Comparison of ENCODE assay signal across 32 cellular contexts in the genomic region with DNA sequence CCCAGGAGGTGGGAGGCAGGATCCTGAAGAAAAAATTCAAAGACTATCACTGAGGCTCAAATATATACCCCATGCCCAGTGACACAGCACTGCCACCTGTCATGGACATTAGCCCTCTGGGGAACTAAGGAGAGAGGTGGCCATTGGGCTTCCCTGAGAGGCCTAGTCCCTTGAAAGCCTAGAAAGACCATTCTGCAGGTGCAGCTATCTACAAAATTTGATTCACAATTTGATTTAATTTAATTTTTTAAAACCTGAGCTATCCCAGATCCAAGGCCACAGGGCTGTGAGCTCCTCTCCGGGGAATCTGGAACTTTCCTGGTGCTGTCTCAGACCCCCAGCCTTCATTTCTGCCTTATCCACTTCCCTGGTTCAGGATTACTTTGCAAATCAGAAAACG.
"Had no signal": no experiment of that assay in that cellular context is flagged by ENCODE, and none has a peak within 500 bp of the region (broad histone marks: within the 10 kb centered on the region; RNA-seq: fewer than 3 reads in every experiment).

No MANE protein-coding gene starts in this region.

- DNase-seq: activated B cell treated with CpG ODN at 0.5 μM for 24 hours; activated CD4-positive, alpha-beta memory T cell treated with anti-CD3 and anti-CD28 coated beads for 36 hours; activated CD4-positive, alpha-beta T cell treated with anti-CD3 and anti-CD28 coated beads for 4 hours; activated CD4-positive, alpha-beta T cell treated with anti-CD3 and anti-CD28 coated beads, Interleukin-2, amount 10 ng/mL, durations not matched to agents 24 days and 14 days; activated CD4-positive, alpha-beta T cell treated with anti-CD3 and anti-CD28 coated beads, Interleukin-2, amount 50 U/mL, for 1 hour; activated CD4-positive, alpha-beta T cell treated with anti-CD3 and anti-CD28 coated beads, Interleukin-2, amount 50 U/mL, for 4 hours; activated CD4-positive, CD25-positive, alpha-beta regulatory T cell treated with anti-CD3 and anti-CD28 coated beads, Interleukin-2, amount 50 U/mL, for 72 hours; activated CD8-positive, alpha-beta memory T cell treated with anti-CD3 and anti-CD28 coated beads, Interleukin-2, amount 50 U/mL, for 4 hours; activated CD8-positive, alpha-beta T cell treated with anti-CD3 and anti-CD28 coated beads for 36 hours; activated effector memory CD4-positive, alpha-beta T cell treated with anti-CD3 and anti-CD28 coated beads, Interleukin-2, amount 50 U/mL, for 16 hours; activated gamma-delta T cell treated with Interleukin-2 at 50 U/mL for 16 hours; activated naive CD4-positive, alpha-beta T cell; activated naive CD4-positive, alpha-beta T cell treated with anti-CD3 and anti-CD28 coated beads for 36 hours; activated naive CD4-positive, alpha-beta T cell treated with anti-CD3 and anti-CD28 coated beads, Interleukin-2, amount 50 U/mL, for 16 hours; activated naive CD8-positive, alpha-beta T cell treated with anti-CD3 and anti-CD28 coated beads for 36 hours; activated T-cell treated with anti-CD3 and anti-CD28 coated beads for 4 hours; activated T-cell treated with anti-CD3 and anti-CD28 coated beads, Interleukin-2, amount 50 U/mL, for 1 hour; activated T-cell treated with anti-CD3 and anti-CD28 coated beads, Interleukin-2, amount 50 U/mL, for 4 hours; activated T-cell treated with anti-CD3 and anti-CD28 coated beads, Interleukin-2, amount 50 U/mL, for 72 hours; adrenal gland; amniotic stem cell; aorta; body of pancreas; brain microvascular endothelial cell; central memory CD4-positive, alpha-beta T cell; T-helper 1 cell; T-helper 2 cell; T-helper 9 cell had no signal

- ATAC-seq: activated CD8-positive, alpha-beta T cell treated with anti-CD3 and anti-CD28 coated beads for 36 hours; activated naive CD4-positive, alpha-beta T cell treated with anti-CD3 and anti-CD28 coated beads, Interleukin-2, amount 50 U/mL, for 72 hours; activated T-cell treated with anti-CD3 and anti-CD28 coated beads, Interleukin-2, amount 50 U/mL, for 4 hours; activated T-cell treated with anti-CD3 and anti-CD28 coated beads, Interleukin-2, amount 50 U/mL, for 72 hours; activated T-helper 17 cell treated with anti-CD3 and anti-CD28 coated beads, Interleukin-2, amount 50 U/mL, for 72 hours; body of pancreas had no signal

- H3K27me3 ChIP-seq: adrenal gland, body of pancreas, brain microvascular endothelial cell, breast epithelium had no signal

- H3K36me3 ChIP-seq: adrenal gland, brain microvascular endothelial cell, breast epithelium had no signal

- H3K4me3 ChIP-seq: adrenal gland, body of pancreas, breast epithelium had no signal

- H3K4me1 ChIP-seq: adrenal gland, body of pancreas, breast epithelium had no signal

- H3K9me3 ChIP-seq: adrenal gland, body of pancreas, breast epithelium had no signal

- H3K27ac ChIP-seq: adrenal gland, body of pancreas, brain microvascular endothelial cell, breast epithelium, VCaP had no signal
